12 cellular contexts compared by ENCODE assay signal in genomic region chr1:172287207-172287606, GRCh38.
A peak's percentile ranks its signal among the peaks of the same experiment; 100 is the strongest.
DNase-seq lines count a peak whose midpoint lies in the region; ATAC-seq, FAIRE-seq and TF ChIP-seq lines count a peak whose summit lies in the region.
"Had no signal": no experiment of that assay in that cellular context is flagged by ENCODE, and none has a peak within 500 bp of the region (broad histone marks: within the 10 kb centered on the region; RNA-seq: fewer than 3 reads in every experiment).

No MANE protein-coding gene starts in this region.

- CTCF ChIA-PET in RWPE1 (lab: Yijun Ruan, JAX) (interaction anchor here (0.7 to 0.8 kb wide), 2 partner anchors 11 to 114 kb away, joined by 3 read pairs; no protein-coding TSS in a partner anchor), Calu3 (lab: Charles Lee) (no interaction called here)

- no peak for FAIRE-seq in pancreas (lab: Jason Lieb, UNC)

- peaks cover 4% of the 10 kb centered on the region for H3K36me3 Mint-ChIP-seq in Calu3 (ENCODE audit: insufficient read depth, unreplicated experiment)

- peaks cover 7 to 18% (median 8%) of the 10 kb centered on the region in 3 donors for H3K4me1 ChIP-seq in pancreas

- peak; percentile 90 to 96 (median 94) for ATAC-seq in pancreas
- ATAC-seq: GM23338 had no signal

- H3K4me3 ChIP-seq in AG10803 (ENCODE audit: low read length), result no peak overlapping the region
- no peak overlapping the region for H3K4me3 ChIP-seq in fibroblast of pulmonary artery (replicated peaks; ENCODE audit: low read depth, low read length)
- no peak overlapping the region for H3K4me3 ChIP-seq in pancreas
- H3K4me3 ChIP-seq: GM23338 had no signal

- H3K27ac ChIP-seq in RWPE1, result no peak overlapping the region
- peak overlapping the region in 2 of 4 donors; percentile 68 to 71 for H3K27ac ChIP-seq in pancreas

- H3K4me1 Mint-ChIP-seq in Calu3 (ENCODE audit: low read depth, unreplicated experiment), result peaks cover 3% of the 10 kb centered on the region
- H3K4me1 Mint-ChIP-seq: activated T-helper 17 cell treated with anti-CD3 and anti-CD28 coated beads, Interleukin-2, amount 50 U/mL, for 72 hours; GM23338 had no signal

- peaks cover 2% of the 10 kb centered on the region for H3K9me3 Mint-ChIP-seq in Calu3 (ENCODE audit: low read depth, unreplicated experiment)
- H3K9me3 Mint-ChIP-seq: activated T-helper 17 cell treated with anti-CD3 and anti-CD28 coated beads, Interleukin-2, amount 50 U/mL, for 72 hours; GM23338 had no signal

- no peaks in the 10 kb centered on the region for H3K36me3 ChIP-seq in pancreas

- H3K4me3 Mint-ChIP-seq in Calu3 (ENCODE audit: low read depth, unreplicated experiment), result no peak overlapping the region
- H3K4me3 Mint-ChIP-seq: activated T-helper 17 cell treated with anti-CD3 and anti-CD28 coated beads, Interleukin-2, amount 50 U/mL, for 72 hours; GM23338 had no signal

- H3K9me3 ChIP-seq in pancreas, result no peaks in the 10 kb centered on the region

- BruUV-seq in Calu3 (replicated peaks; lab: Mats Ljungman, UMichigan), result no TSS peak

- TF ChIP-seq CTCF in AG10803 (conservative IDR thresholded peaks at IDR 0.05; ENCODE audit: low read length) (no peak), RWPE1 (conservative IDR thresholded peaks at IDR 0.05; ENCODE audit: low read depth) (no peak), fibroblast of pulmonary artery (IDR thresholded peaks at IDR 0.05; ENCODE audit: low read length, missing control alignments) (no peak), pancreas (IDR thresholded peaks at IDR 0.05) (no peak), Calu3 (IDR thresholded peaks at IDR 0.05; ENCODE audit: unreplicated experiment) (no peak)

- intact Hi-C loops in pancreas (cut with DNase I), result no loop called here
- intact Hi-C loops in Calu3 (cut with micrococcal nuclease; ENCODE audit: unreplicated experiment), result no loop called here

- DNase-seq in AG10803 (ENCODE audit: low read depth) (peak; percentile 82), RWPE1 (ENCODE audit: low spot score) (peak; percentile 18), fibroblast of pulmonary artery (ENCODE audit: low read depth) (peak; percentile 76), pancreas (peak in 4 of 6 donors; percentile 70 to 77 (median 73)), Calu3 (no peak), NCI-H187 treated with DMSO at 0.1 percent for 48 hours (lab: John Stamatoyannopoulos, UW) (no peak)
- no peak for DNase-seq in activated CD8-positive, alpha-beta memory T cell treated with anti-CD3 and anti-CD28 coated beads, Interleukin-2, amount 50 U/mL, for 48 hours
- no peak for DNase-seq in NK-92 treated with Interleukin-12 subunit alpha and Interleukin-12 subunit beta, amount 100 ng/mL, for 24 hours (lab: John Stamatoyannopoulos, UW)
- DNase-seq: midbrain; stimulated activated CD4-positive, alpha-beta T cell treated with anti-CD3 and anti-CD28 coated beads, Interleukin-4, amount 100 ng/mL, for 4 hours had no signal

- no peaks in the 10 kb centered on the region for H3K27me3 ChIP-seq in pancreas

- H3K27me3 Mint-ChIP-seq in Calu3 (ENCODE audit: unreplicated experiment), result no peaks in the 10 kb centered on the region
- H3K27me3 Mint-ChIP-seq: activated T-helper 17 cell treated with anti-CD3 and anti-CD28 coated beads, Interleukin-2, amount 50 U/mL, for 72 hours had no signal

- H3K27ac Mint-ChIP-seq in Calu3 (ENCODE audit: unreplicated experiment), result no peak overlapping the region
- H3K27ac Mint-ChIP-seq: activated T-helper 17 cell treated with anti-CD3 and anti-CD28 coated beads, Interleukin-2, amount 50 U/mL, for 72 hours; GM23338 had no signal

- POLR2A ChIA-PET in RWPE1 (lab: Yijun Ruan, JAX; ENCODE audit: low non-redundant PET), result no interaction called here

Comparison
In these comparisons a context has a peak if more than half of its experiments do, and no peak if none do; other contexts are left out.
1. DNase-seq: peak in AG10803 (single experiment), RWPE1 (single experiment), fibroblast of pulmonary artery (single experiment) and pancreas (4 of 6); none in activated CD8-positive, alpha-beta memory T cell treated with anti-CD3 and anti-CD28 coated beads, Interleukin-2, amount 50 U/mL, for 48 hours (single experiment), Calu3 (single experiment), NCI-H187 treated with DMSO at 0.1 percent for 48 hours (single experiment) and NK-92 treated with Interleukin-12 subunit alpha and Interleukin-12 subunit beta, amount 100 ng/mL, for 24 hours (single experiment).